ENCODE assay signal across 7 cellular contexts in genomic region chr9:21800931-21801682, GRCh38. TPM values are rescaled to one million over a fixed set of nuclear protein-coding genes. Genes with fewer than 3 reads are reported as not detected.
A peak's percentile ranks its signal among the peaks of the same experiment; 100 is the strongest.
DNase-seq lines count a peak whose midpoint lies in the region; ATAC-seq and TF ChIP-seq lines count a peak whose summit lies in the region.

No MANE protein-coding gene starts in this region.

- no peaks in the 10 kb centered on the region for H3K27me3 ChIP-seq in iPS DF 6.9 (ENCODE audit: control insufficient read depth, insufficient read depth, low read length)
- H3K27me3 ChIP-seq in smooth muscle cell (ENCODE audit: low read depth) = peaks cover 4% of the 10 kb centered on the region

- peak overlapping the region; percentile 81 for H3K9ac ChIP-seq in smooth muscle cell (ENCODE audit: low read depth)

- peaks cover 26% of the 10 kb centered on the region for H4K20me1 ChIP-seq in smooth muscle cell (ENCODE audit: low read depth)

- H3K4me1 ChIP-seq in iPS DF 6.9 (ENCODE audit: control insufficient read depth, insufficient read depth, low read length) (peaks cover 2% of the 10 kb centered on the region; the same call in 1 of the 2 replicates), smooth muscle cell (ENCODE audit: low read depth) (peaks cover 16% of the 10 kb centered on the region)

- peaks cover 52% of the 10 kb centered on the region for H3K4me1 Mint-ChIP-seq in HFFc6 (ENCODE audit: low read depth)
- H3K4me1 Mint-ChIP-seq in activated CD8-positive, alpha-beta T cell treated with anti-CD3 and anti-CD28 coated beads for 36 hours (ENCODE audit: low read depth) = peaks cover 36% of the 10 kb centered on the region

- no peaks in the 10 kb centered on the region for H3K9me3 ChIP-seq in iPS DF 6.9 (ENCODE audit: control insufficient read depth, insufficient read depth, low read length)
- no peaks in the 10 kb centered on the region for H3K9me3 ChIP-seq in smooth muscle cell (replicated peaks; ENCODE audit: low read depth)

- no CpG with 5 or more reads among the region's 11 CpGs for WGBS in iPS DF 6.9 (ENCODE audit: insufficient coverage, insufficient read length)
- 84% methylated on average over 11 of the region's 11 CpGs for WGBS in smooth muscle cell (ENCODE audit: low lambda C conversion rate)

- CTCF ChIA-PET in activated CD8-positive, alpha-beta T cell treated with anti-CD3 and anti-CD28 coated beads for 36 hours (lab: Charles Lee) = interaction anchor here (2.4 kb wide), 1 partner anchor 12 kb away, joined by 7 read pairs; no protein-coding TSS in a partner anchor

- H3K4me2 ChIP-seq in smooth muscle cell = peak overlapping the region; percentile 89

- H3K4me3 ChIP-seq in iPS DF 6.9 (ENCODE audit: low read length) (peak overlapping the region; percentile 99; the same call in 1 of the 2 replicates), smooth muscle cell (peak overlapping the region; percentile 77)

- H3K27me3 Mint-ChIP-seq in HFFc6 (ENCODE audit: insufficient read depth) = peaks cover 4% of the 10 kb centered on the region; the same call in 1 of the 2 replicates
- H3K27me3 Mint-ChIP-seq in activated CD8-positive, alpha-beta T cell treated with anti-CD3 and anti-CD28 coated beads for 36 hours = peaks cover 17% of the 10 kb centered on the region

- peak overlapping the region; percentile 90 for H3K27ac Mint-ChIP-seq in HFFc6
- peak overlapping the region; percentile 99 for H3K27ac Mint-ChIP-seq in activated CD8-positive, alpha-beta T cell treated with anti-CD3 and anti-CD28 coated beads for 36 hours

- no peaks in the 10 kb centered on the region for H3F3A ChIP-seq in smooth muscle cell (ENCODE audit: low read depth)

- H2AFZ ChIP-seq in smooth muscle cell (ENCODE audit: low read depth) = peak overlapping the region; percentile 89

- H3K4me3 Mint-ChIP-seq in HFFc6 = peak overlapping the region; percentile 99
- peak overlapping the region; percentile 99 for H3K4me3 Mint-ChIP-seq in activated CD8-positive, alpha-beta T cell treated with anti-CD3 and anti-CD28 coated beads for 36 hours

- no peaks in the 10 kb centered on the region for H3K9me3 Mint-ChIP-seq in HFFc6
- no peaks in the 10 kb centered on the region for H3K9me3 Mint-ChIP-seq in activated CD8-positive, alpha-beta T cell treated with anti-CD3 and anti-CD28 coated beads for 36 hours

- DNase-seq in HFFc6 (no peak), iPS DF 6.9 (ENCODE audit: low read depth, low spot score) (no peak), smooth muscle cell (lab: John Stamatoyannopoulos, UW; ENCODE audit: unreplicated experiment) (no peak)
- DNase-seq in activated CD8-positive, alpha-beta T cell treated with anti-CD3 and anti-CD28 coated beads for 36 hours = no peak
- DNase-seq in effector CD8-positive, alpha-beta T cell (lab: John Stamatoyannopoulos, UW) = no peak

- TF ChIP-seq CTCF in HFFc6 (IDR thresholded peaks at IDR 0.05) (no peak), smooth muscle cell (IDR thresholded peaks at IDR 0.05; ENCODE audit: borderline replicate concordance, insufficient read depth, poor library complexity, severe bottlenecking) (no peak)
- TF ChIP-seq CTCF in activated CD8-positive, alpha-beta T cell treated with anti-CD3 and anti-CD28 coated beads for 36 hours (IDR thresholded peaks at IDR 0.05) = no peak

- POLR2A ChIA-PET in activated CD8-positive, alpha-beta T cell treated with anti-CD3 and anti-CD28 coated beads for 36 hours (lab: Charles Lee) = no interaction called here

- ATAC-seq in activated CD8-positive, alpha-beta T cell treated with anti-CD3 and anti-CD28 coated beads for 36 hours = no peak
- ATAC-seq in GM18511 (IDR thresholded peaks at IDR 0.05; ENCODE audit: unreplicated experiment) = no peak
- no peak for ATAC-seq in GM21390 (IDR thresholded peaks at IDR 0.05; ENCODE audit: unreplicated experiment)

- no peak overlapping the region for H3K27ac ChIP-seq in iPS DF 6.9 (ENCODE audit: low read length)
- peak overlapping the region; percentile 77 for H3K27ac ChIP-seq in smooth muscle cell (ENCODE audit: low read depth)

- intact Hi-C loops in activated CD8-positive, alpha-beta T cell treated with anti-CD3 and anti-CD28 coated beads for 36 hours (cut with micrococcal nuclease) = no loop called here

- peaks cover 28% of the 10 kb centered on the region for H3K79me2 ChIP-seq in smooth muscle cell (ENCODE audit: low read depth)

- H3K36me3 Mint-ChIP-seq in HFFc6 (ENCODE audit: low read depth) = peaks cover 27% of the 10 kb centered on the region
- peaks cover 27% of the 10 kb centered on the region for H3K36me3 Mint-ChIP-seq in activated CD8-positive, alpha-beta T cell treated with anti-CD3 and anti-CD28 coated beads for 36 hours (ENCODE audit: low read depth)

- H3K36me3 ChIP-seq in iPS DF 6.9 (ENCODE audit: control insufficient read depth, insufficient read depth, low read length) (no peaks in the 10 kb centered on the region; the same call in 1 of the 2 replicates), smooth muscle cell (ENCODE audit: low read depth) (no peaks in the 10 kb centered on the region)

RNA-seq across cellular contexts. Expression of gene MTAP, which starts 1.3 kb away (rescaled TPM):
- total RNA-seq in HFFc6 (2021; fragmentation: NEBNext Ultra II Directional; extraction: Animal tissue kit (Norgen Biotek cat#: 25700)) = 10 to 100 TPM; 40.7 to 65.2 (median 52.0) TPM
- 10 to 100 TPM; 70.2 to 73.9 TPM for total RNA-seq in activated CD8-positive, alpha-beta T cell treated with anti-CD3 and anti-CD28 coated beads for 36 hours
- 39.6 and 42.7 TPM in 2 replicates for total RNA-seq in smooth muscle cell
- polyA plus RNA-seq in smooth muscle cell = 19.1 and 26.1 TPM in 2 replicates
